ENCODE assay signal across 8 cellular contexts in the genomic region with DNA sequence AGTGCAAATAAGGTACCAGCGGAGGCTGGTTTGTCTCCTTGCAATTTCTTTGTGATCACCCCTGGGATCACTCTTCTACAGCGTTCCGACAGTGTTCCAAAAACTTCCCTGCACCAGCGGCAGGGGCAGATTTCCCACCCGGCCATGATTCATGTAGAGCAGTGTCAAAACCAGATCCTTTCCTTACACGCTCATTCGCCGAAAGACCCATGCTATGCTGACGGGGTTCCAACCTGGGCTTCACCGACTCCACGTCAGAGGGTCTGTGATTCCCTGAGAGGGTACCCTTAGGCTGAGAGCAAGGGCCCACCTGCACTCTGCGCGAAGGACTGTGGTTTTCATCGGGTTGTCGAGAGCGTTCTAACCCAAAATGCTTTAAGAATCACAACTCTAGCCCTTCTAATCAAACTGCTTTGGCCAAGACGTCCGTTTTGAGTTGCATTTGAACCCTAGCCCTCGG. TPM values are rescaled to one million over a fixed set of nuclear protein-coding genes. Genes with fewer than 3 reads are reported as not detected.
A peak's percentile ranks its signal among the peaks of the same experiment; 100 is the strongest.
DNase-seq lines count a peak whose midpoint lies in the region; ATAC-seq lines count a peak whose summit lies in the region.

No MANE protein-coding gene starts in this region.

- H4K91ac ChIP-seq in mesenchymal stem cell (ENCODE audit: low read length): no peak overlapping the region

- H3K9ac ChIP-seq in mesenchymal stem cell (ENCODE audit: low read length): peak overlapping the region; percentile 98

- H3K4ac ChIP-seq in mesenchymal stem cell (ENCODE audit: low read depth in 1 of 2, low read length in 2 of 2): peak overlapping the region in 1 of 2 experiments; percentile 42

- H2AK5ac ChIP-seq in mesenchymal stem cell (ENCODE audit: low read length, severe bottlenecking): no peak overlapping the region

- DNase-seq in activated gamma-delta T cell treated with Interleukin-2 at 50 U/mL for 16 hours (peak; percentile 17), activated gamma-delta T cell (lab: John Stamatoyannopoulos, UW) (no peak), SJSA1 (ENCODE audit: low read depth in 1 of 2, low spot score in 2 of 2) (peak in 1 of 2 experiments; percentile 46), ecto neural progenitor cell (ENCODE audit: low spot score) (peak; percentile 62), mesenchymal stem cell (peak; percentile 62), substantia nigra (lab: John Stamatoyannopoulos, UW) (peak in 24 of 49 donors; percentile 15 to 76 (median 44)), epidermal melanocyte (ENCODE audit: insufficient read length, low spot score) (no peak)

- no peak overlapping the region for H2BK120ac ChIP-seq in mesenchymal stem cell (ENCODE audit: low read depth, low read length)

- H3K27me3 ChIP-seq in SJSA1 (replicated peaks): no peaks in the 10 kb centered on the region
- H3K27me3 ChIP-seq in mesenchymal stem cell (ENCODE audit: control insufficient read depth in 1 of 2, insufficient read depth in 1 of 2, low read length in 2 of 2): no peaks in the 10 kb centered on the region

- H2BK15ac ChIP-seq in mesenchymal stem cell (ENCODE audit: low read depth, poor library complexity, severe bottlenecking): no peak overlapping the region

- H3K4me3 ChIP-seq in SJSA1 (peak overlapping the region; percentile 55), mesenchymal stem cell (ENCODE audit: insufficient read depth in 1 of 2, low read depth in 1 of 2, low read length in 2 of 2) (peak overlapping the region; percentile 43 to 97)

- H4K8ac ChIP-seq in mesenchymal stem cell (ENCODE audit: low read length): peak overlapping the region; percentile 83

- H2BK5ac ChIP-seq in mesenchymal stem cell (ENCODE audit: low read depth, low read length, poor library complexity, severe bottlenecking): no peak overlapping the region

- no peak overlapping the region for H2BK12ac ChIP-seq in mesenchymal stem cell (ENCODE audit: low read length in 2 of 2)

- H2AFZ ChIP-seq in mesenchymal stem cell (ENCODE audit: low read depth, low read length): peak overlapping the region; percentile 78

- ATAC-seq in HG02943 (IDR thresholded peaks at IDR 0.05; ENCODE audit: low read depth, unreplicated experiment): peak; percentile 29

- H3K4me2 ChIP-seq in mesenchymal stem cell (ENCODE audit: low read length, poor library complexity, severe bottlenecking): peak overlapping the region; percentile 70

- peaks cover 12% of the 10 kb centered on the region; the same call in 1 of the 2 replicates for H3K36me3 ChIP-seq in SJSA1
- H3K36me3 ChIP-seq in mesenchymal stem cell (ENCODE audit: control insufficient read depth in 1 of 2, insufficient read depth in 2 of 2, low read depth in 1 of 2, low read length in 2 of 2): peaks cover under 1 to 27% of the 10 kb centered on the region in 2 experiments

- no peak overlapping the region for H3K27ac ChIP-seq in SJSA1
- no peak overlapping the region for H3K27ac ChIP-seq in mesenchymal stem cell (ENCODE audit: low read length, poor library complexity, severe bottlenecking)
- peak overlapping the region; percentile 67 for H3K27ac ChIP-seq in substantia nigra (ENCODE audit: low read depth, low read length, poor library complexity, severe bottlenecking)

- H3K14ac ChIP-seq in mesenchymal stem cell (ENCODE audit: low read length in 2 of 2): no peak overlapping the region

- 28% methylated on average over 19 of the region's 19 CpGs for WGBS in mesenchymal stem cell

- peaks cover 11% of the 10 kb centered on the region for H3K79me1 ChIP-seq in mesenchymal stem cell (replicated peaks; ENCODE audit: low read length, poor library complexity, severe bottlenecking)

- no peaks in the 10 kb centered on the region for H3K9me3 ChIP-seq in SJSA1 (replicated peaks)
- H3K9me3 ChIP-seq in mesenchymal stem cell (ENCODE audit: control insufficient read depth, low read length): no peaks in the 10 kb centered on the region

- H3K4me1 ChIP-seq in SJSA1 (replicated peaks) (peaks cover 8% of the 10 kb centered on the region), mesenchymal stem cell (ENCODE audit: control insufficient read depth, insufficient read depth, low read depth, low read length) (peaks cover 11% of the 10 kb centered on the region)

- peak overlapping the region in 1 of 2 experiments; percentile 80 for H3K18ac ChIP-seq in mesenchymal stem cell (ENCODE audit: low read depth in 1 of 2, low read length in 2 of 2)

- no peak overlapping the region for H3K23ac ChIP-seq in mesenchymal stem cell (ENCODE audit: low read length in 2 of 2)

RNA-seq across cellular contexts. Expression of a gene that starts 0.4 kb away (rescaled TPM):
- total RNA-seq in SJSA1 (2014; rRNA removed; shearing (Covaris generic)): 23.7 and 24.2 TPM in 2 replicates
- polyA plus RNA-seq in mesenchymal stem cell (2013, experiment 1 of 2): 8.3 TPM
- 11.0 TPM for polyA plus RNA-seq in mesenchymal stem cell (2013, experiment 2 of 2)

Comparison
In these comparisons a context has a peak if more than half of its experiments do, and no peak if none do; other contexts are left out.
1. DNase-seq: peak in activated gamma-delta T cell treated with Interleukin-2 at 50 U/mL for 16 hours (single experiment), ecto neural progenitor cell (single experiment) and mesenchymal stem cell (single experiment); none in activated gamma-delta T cell (single experiment) and epidermal melanocyte (single experiment).